ENCODE assay signal across 8 cellular contexts in genomic region chrX:22135171-22135711, GRCh38.
A peak's percentile ranks its signal among the peaks of the same experiment; 100 is the strongest.
DNase-seq lines count a peak whose midpoint lies in the region; ATAC-seq, FAIRE-seq and TF ChIP-seq lines count a peak whose summit lies in the region.

No MANE protein-coding gene starts in this region.

- no peak for TF ChIP-seq POLR2A in A549 (IDR thresholded peaks at IDR 0.05; ENCODE audit: low read length)

- FAIRE-seq in A549 (lab: Jason Lieb, UNC): peak; percentile 61

- intact Hi-C loops in lower lobe of right lung (cut with DNase I) (no loop called here), left colon (cut with DNase I, micrococcal nuclease) (no loop called here)

- POLR2A ChIA-PET in A549 (lab: Yijun Ruan, JAX): interaction anchor here (1.2 kb wide), 1 partner anchor 150 kb away, joined by 3 read pairs; no protein-coding TSS in a partner anchor

- TF ChIP-seq CTCF in A549 (IDR thresholded peaks at IDR 0.05): no peak
- no peak for TF ChIP-seq CTCF in brain microvascular endothelial cell (IDR thresholded peaks at IDR 0.05; ENCODE audit: low read depth, low read length, missing control alignments)
- no peak for TF ChIP-seq CTCF in lower lobe of right lung (IDR thresholded peaks at IDR 0.05)

- in situ Hi-C loops in brain microvascular endothelial cell (cut with HindIII; ENCODE audit: low pct_ligation_motif_present, low sequenced_read_pairs): no loop called here

- peak overlapping the region; percentile 57 for H3K4me2 ChIP-seq in A549

- no peaks in the 10 kb centered on the region for H3K27me3 ChIP-seq in brain microvascular endothelial cell (replicated peaks)
- no peaks in the 10 kb centered on the region for H3K27me3 ChIP-seq in lower lobe of right lung (ENCODE audit: low read depth)

- CTCF ChIA-PET in A549 (lab: Yijun Ruan, JAX): interaction anchor here (0.6 to 4.3 kb wide), 23 partner anchors 9 to 1418 kb away, joined by 3 to 25 read pairs (median 5); no protein-coding TSS in a partner anchor

- H3K4me1 ChIP-seq in A549 (peaks cover 29% of the 10 kb centered on the region), lower lobe of right lung (no peaks in the 10 kb centered on the region)

- H3K4me3 ChIP-seq in A549: no peak overlapping the region
- H3K4me3 ChIP-seq in brain microvascular endothelial cell (ENCODE audit: low read depth, low read length): no peak overlapping the region
- no peak overlapping the region for H3K4me3 ChIP-seq in lower lobe of right lung

- peak; percentile 22 to 67; a peak in 4 of 6 replicates for ATAC-seq in A549
- ATAC-seq in lower lobe of right lung: peak; percentile 28 to 51
- no peak for ATAC-seq in left colon
- no peak for ATAC-seq in GM19351 (IDR thresholded peaks at IDR 0.05; ENCODE audit: unreplicated experiment)

- no peak for TF ChIP-seq EP300 in A549 (IDR thresholded peaks at IDR 0.05)

- no peaks in the 10 kb centered on the region for H3K9me3 ChIP-seq in A549
- H3K9me3 ChIP-seq in lower lobe of right lung: no peaks in the 10 kb centered on the region

- H3K36me3 ChIP-seq in brain microvascular endothelial cell (replicated peaks) (no peaks in the 10 kb centered on the region), lower lobe of right lung (no peaks in the 10 kb centered on the region)

- H3K27ac ChIP-seq in A549: peak overlapping the region; percentile 68 to 84
- peak overlapping the region; percentile 82 for H3K27ac ChIP-seq in brain microvascular endothelial cell
- peak overlapping the region; percentile 31 for H3K27ac ChIP-seq in lower lobe of right lung

- DNase-seq in A549 (ENCODE audit: low read depth in 1 of 2, low spot score in 1 of 2) (peak in 1 of 2 experiments; percentile 37), HPDE6-E6E7 (ENCODE audit: extremely low spot score) (peak; percentile 34), brain microvascular endothelial cell (peak; percentile 20), lower lobe of right lung (no peak), left colon (no peak), DMS79 treated with DMSO at 0.1 percent for 48 hours (lab: John Stamatoyannopoulos, UW) (no peak)
- no peak for DNase-seq in activated effector memory CD4-positive, alpha-beta T cell treated with Interleukin-2 at 50 U/mL for 16 hours

- 13% methylated on average over 4 of the region's 4 CpGs for WGBS in A549 (ENCODE audit: missing lambda C conversion rate)

- no peak for TF ChIP-seq RAD21 in A549 (conservative IDR thresholded peaks at IDR 0.05 in 1 of 2, IDR thresholded peaks at IDR 0.05 in 1 of 2)

TF ChIP-seq in A549, 52 proteins besides CTCF, POLR2A, EP300 and RAD21:
- no peak for TF ChIP-seq HOXB13 (CRISPR knock-in tag; IDR thresholded peaks at IDR 0.05; ENCODE audit: low read depth)
- TF ChIP-seq REST (IDR thresholded peaks at IDR 0.05): no peak
- TF ChIP-seq CHD4 (IDR thresholded peaks at IDR 0.05; ENCODE audit: borderline replicate concordance): no peak
- TF ChIP-seq MAFK (IDR thresholded peaks at IDR 0.05; ENCODE audit: partially characterized antibody): peak; percentile 58
- no peak for TF ChIP-seq ATOH8 (CRISPR knock-in tag; IDR thresholded peaks at IDR 0.05; ENCODE audit: low read depth)
- no peak for TF ChIP-seq CHD2 (IDR thresholded peaks at IDR 0.05; ENCODE audit: low read length, partially characterized antibody)
- TF ChIP-seq PHF8 (IDR thresholded peaks at IDR 0.05; ENCODE audit: borderline replicate concordance, low read depth): no peak
- no peak for TF ChIP-seq BHLHE40 (IDR thresholded peaks at IDR 0.05; ENCODE audit: low read depth, low read length)

Comparison
In these comparisons a context has a peak if more than half of its experiments do, and no peak if none do; other contexts are left out.
1. ATAC-seq: peak in A549 (2 of 2) and lower lobe of right lung (2 of 2); none in left colon (single experiment) and GM19351 (single experiment).
2. DNase-seq: peak in HPDE6-E6E7 (single experiment) and brain microvascular endothelial cell (single experiment); none in lower lobe of right lung (single experiment), left colon (0 of 2), DMS79 treated with DMSO at 0.1 percent for 48 hours (single experiment) and activated effector memory CD4-positive, alpha-beta T cell treated with Interleukin-2 at 50 U/mL for 16 hours (single experiment).
3. H3K27ac ChIP-seq: peak in every context shown above with its lines; median percentile 82 in brain microvascular endothelial cell; 76 in A549; 31 in lower lobe of right lung.